ENCODE assay signal across 8 cellular contexts in the genomic region with DNA sequence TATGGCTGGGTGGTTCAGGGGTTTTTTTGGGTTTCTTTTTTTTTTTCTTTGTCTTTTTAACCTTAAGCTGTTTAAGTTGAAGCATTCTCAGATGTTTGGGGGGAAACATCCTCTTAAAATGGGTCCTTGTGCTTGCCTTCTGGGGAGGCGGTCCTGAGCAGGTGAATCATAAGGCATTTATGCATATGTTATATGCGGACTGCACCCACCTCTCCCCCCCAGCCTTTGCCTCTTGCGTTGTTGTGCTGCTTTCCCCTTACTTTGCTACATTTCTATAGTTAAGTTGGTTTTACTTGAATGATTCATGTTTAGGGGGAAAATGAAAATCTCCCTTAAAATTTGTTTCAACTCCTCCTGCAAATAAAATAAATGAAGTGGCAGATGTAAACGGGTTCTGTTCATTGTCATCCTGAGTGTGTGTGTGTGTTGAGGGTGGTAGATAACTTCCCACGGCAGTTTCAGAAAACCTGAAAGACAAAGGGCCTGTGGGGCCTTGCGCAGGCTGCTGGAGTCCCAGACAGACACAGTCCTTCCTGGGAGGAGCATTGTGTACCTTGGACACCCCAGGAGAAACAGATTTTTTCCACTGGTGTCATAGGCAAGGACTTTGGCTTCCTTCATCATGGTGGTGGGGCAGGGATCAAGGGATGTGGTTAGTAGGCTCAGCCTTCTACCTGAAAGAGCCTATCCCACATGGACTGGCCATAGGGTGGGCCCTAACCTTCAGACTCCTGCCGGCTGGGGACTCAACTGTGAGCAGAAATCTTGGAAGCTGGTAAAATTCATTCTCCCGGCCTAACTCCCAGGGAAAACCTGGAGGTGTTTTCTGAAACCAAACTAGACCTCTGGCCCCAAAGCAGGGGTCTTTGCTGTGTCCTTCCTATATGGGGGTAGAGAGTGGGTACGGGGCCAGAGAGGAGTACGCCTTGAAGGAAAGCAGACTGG. TPM values are rescaled to one million over a fixed set of nuclear protein-coding genes. Genes with fewer than 3 reads are reported as not detected.
DNase-seq lines count a peak whose midpoint lies in the region; ATAC-seq, FAIRE-seq and TF ChIP-seq lines count a peak whose summit lies in the region.

No MANE protein-coding gene starts in this region.

- H3K4me3 Mint-ChIP-seq in naive thymus-derived CD4-positive, alpha-beta T cell, result peak overlapping the region; percentile 67 to 98 (median 96)

- intact Hi-C loops in GM12878 (cut with micrococcal nuclease; ENCODE audit: unreplicated experiment) (no loop called here), vagina (cut with DNase I) (no loop called here)
- intact Hi-C loops in naive thymus-derived CD4-positive, alpha-beta T cell (cut with micrococcal nuclease), result no loop called here

- no peak overlapping the region for H3K9ac ChIP-seq in GM12878 (ENCODE audit: control insufficient read depth, insufficient read depth, low read length)

- no peak for TF ChIP-seq POLR2A in GM12878 (IDR thresholded peaks at IDR 0.05; ENCODE audit: low read depth, low read length)
- no peak for TF ChIP-seq POLR2A in vagina (IDR thresholded peaks at IDR 0.05)

- H3K4me1 ChIP-seq in GM12878 (ENCODE audit: control insufficient read depth, insufficient read depth, low read length) (peaks cover 27% of the 10 kb centered on the region), vagina (peaks cover 33% of the 10 kb centered on the region)
- peaks cover 0 to 6% of the 10 kb centered on the region in 2 donors for H3K4me1 ChIP-seq in naive thymus-derived CD4-positive, alpha-beta T cell (ENCODE audit: control insufficient read depth in 2 of 2, insufficient read depth in 2 of 2, low read length in 2 of 2)

- no peaks in the 10 kb centered on the region for H3K27me3 Mint-ChIP-seq in naive thymus-derived CD4-positive, alpha-beta T cell

- no peak overlapping the region for H3K4me3 ChIP-seq in GM12878
- no peak overlapping the region for H3K4me3 ChIP-seq in naive thymus-derived CD4-positive, alpha-beta T cell (ENCODE audit: low read length)
- H3K4me3 ChIP-seq in vagina, result no peak overlapping the region

- peaks cover 4 to 26% (median 17%) of the 10 kb centered on the region in 5 donors for H3K36me3 Mint-ChIP-seq in naive thymus-derived CD4-positive, alpha-beta T cell

- no peak for TF ChIP-seq RAD21 in GM12878 (IDR thresholded peaks at IDR 0.05; ENCODE audit: insufficient read depth, low read depth, low read length)

- no peak overlapping the region for H2AFZ ChIP-seq in GM12878 (ENCODE audit: control insufficient read depth, low read depth, low read length)

- peak; percentile 94 for FAIRE-seq in GM12878 (lab: Jason Lieb, UNC)

- H3K79me2 ChIP-seq in GM12878 (ENCODE audit: control insufficient read depth, insufficient read depth, low read length), result peaks cover 9% of the 10 kb centered on the region

- peak; percentile 51 for DNase-seq in stimulated activated naive CD4-positive, alpha-beta T cell treated with Interleukin-2 at 50 U/mL for 16 hours (lab: John Stamatoyannopoulos, UW)
- DNase-seq in stimulated activated naive CD4-positive, alpha-beta T cell (lab: John Stamatoyannopoulos, UW), result no peak
- DNase-seq in GM12878 (ENCODE audit: low read depth, low spot score) (no peak), vagina (ENCODE audit: extremely low spot score in 2 of 2) (no peak), glomerular visceral epithelial cell (ENCODE audit: extremely low spot score) (no peak), activated gamma-delta T cell treated with Interleukin-2 at 50 U/mL for 16 hours (no peak)
- peak in 2 of 9 donors; percentile 8 to 37 for DNase-seq in naive thymus-derived CD4-positive, alpha-beta T cell

- SMC1A ChIA-PET in GM12878 (lab: Charles Lee; ENCODE audit: uncharacterized antibody, unreplicated experiment), result interaction anchor here (0.8 to 1.6 kb wide), 2 partner anchors 19 to 156 kb away, joined by 4 to 12 read pairs; partner anchors contain the start of gene TRAPPC3

- in situ Hi-C loops in GM12878 (cut with MboI), result no loop called here

- H3K4me1 Mint-ChIP-seq in naive thymus-derived CD4-positive, alpha-beta T cell, result peaks cover 6 to 40% (median 13%) of the 10 kb centered on the region in 7 donors

- no peak for TF ChIP-seq CTCF in GM12878 (IDR thresholded peaks at IDR 0.05 in 2 of 3, conservative IDR thresholded peaks at IDR 0.05 in 1 of 3; ENCODE audit: control insufficient read depth in 2 of 3, extremely low read depth in 1 of 3, insufficient read depth in 1 of 3, low read depth in 3 of 3, low read length in 3 of 3)
- no peak for TF ChIP-seq CTCF in vagina (IDR thresholded peaks at IDR 0.05)

- RAD21 ChIA-PET in GM12878 (lab: Charles Lee; ENCODE audit: unreplicated experiment), result interaction anchor here (0.8 to 1.9 kb wide), 4 partner anchors 112 to 156 kb away, joined by 3 to 15 read pairs (median 4); partner anchors contain the start of gene TRAPPC3

- H3K27me3 ChIP-seq in GM12878 (replicated peaks in 1 of 2; ENCODE audit: control insufficient read depth in 2 of 2, insufficient read depth in 2 of 2, low read length in 1 of 2) (no peaks in the 10 kb centered on the region), vagina (no peaks in the 10 kb centered on the region)
- H3K27me3 ChIP-seq in naive thymus-derived CD4-positive, alpha-beta T cell (ENCODE audit: control insufficient read depth in 2 of 2, insufficient read depth in 2 of 2, low read length in 2 of 2), result no peaks in the 10 kb centered on the region

- peaks cover 0 to 2% (median 0%) of the 10 kb centered on the region in 11 donors for H3K9me3 Mint-ChIP-seq in naive thymus-derived CD4-positive, alpha-beta T cell

- WGBS in GM12878 (ENCODE audit: insufficient coverage, insufficient replicate concordance, low lambda C conversion rate, missing lambda C conversion rate), result 71% methylated on average over 10 of the region's 10 CpGs

- 0 out of 2 replicates have a peak overlapping the region, but pooled peaks have one; percentile 95 for H3K4me2 ChIP-seq in GM12878 (ENCODE audit: control insufficient read depth, insufficient read depth)

- POLR2A ChIA-PET in GM12878 (lab: Charles Lee), result interaction anchor here (1.3 to 2.0 kb wide), 3 partner anchors 81 to 156 kb away, joined by 3 to 9 read pairs (median 4); partner anchors contain the start of genes THRAP3 and TRAPPC3
- POLR2A ChIA-PET in naive thymus-derived CD4-positive, alpha-beta T cell (lab: Charles Lee), result interaction anchor here (1.0 to 3.2 kb wide), 5 partner anchors 55 to 159 kb away, joined by 3 to 17 read pairs (median 11); partner anchors contain the start of genes LSM10, MRPS15 and THRAP3

- no peak for TF ChIP-seq EP300 in GM12878 (IDR thresholded peaks at IDR 0.05; ENCODE audit: borderline replicate concordance in 1 of 2, control insufficient read depth in 1 of 2, low read depth in 2 of 2, low read length in 2 of 2)

- no peaks in the 10 kb centered on the region for H4K20me1 ChIP-seq in GM12878 (ENCODE audit: control insufficient read depth, insufficient read depth)

- CTCF ChIA-PET in GM12878 (lab: Yijun Ruan, JAX), result interaction anchor here (1.0 to 4.0 kb wide), 9 partner anchors 19 to 155 kb away, joined by 3 to 24 read pairs (median 7); partner anchors contain the start of genes EVA1B and TRAPPC3
- CTCF ChIA-PET in naive thymus-derived CD4-positive, alpha-beta T cell (lab: Charles Lee), result interaction anchor here (0.8 to 1.5 kb wide), 4 partner anchors 37 to 107 kb away, joined by 3 read pairs; no protein-coding TSS in a partner anchor

- H3K9me3 ChIP-seq in GM12878 (replicated peaks; ENCODE audit: control insufficient read depth, insufficient read depth, low read length) (no peaks in the 10 kb centered on the region), vagina (no peaks in the 10 kb centered on the region)
- H3K9me3 ChIP-seq in naive thymus-derived CD4-positive, alpha-beta T cell (ENCODE audit: control insufficient read depth in 2 of 3, low read length in 3 of 3), result no peaks in the 10 kb centered on the region

- H3K27ac Mint-ChIP-seq in naive thymus-derived CD4-positive, alpha-beta T cell, result peak overlapping the region; percentile 28 to 85 (median 45)

- H3K36me3 ChIP-seq in GM12878 (ENCODE audit: control insufficient read depth in 2 of 2, insufficient read depth in 2 of 2, low read length in 1 of 2) (peaks cover 21 to 28% of the 10 kb centered on the region in 2 experiments), vagina (peaks cover 0 to 45% of the 10 kb centered on the region in 2 donors)
- H3K36me3 ChIP-seq in naive thymus-derived CD4-positive, alpha-beta T cell (ENCODE audit: control insufficient read depth in 2 of 3, insufficient read depth in 3 of 3, low read length in 3 of 3), result peaks cover 3 to 37% (median 14%) of the 10 kb centered on the region in 3 experiments

- H3K27ac ChIP-seq in GM12878 (ENCODE audit: control insufficient read depth, insufficient read depth), result no peak overlapping the region
- peak overlapping the region; percentile 81 for H3K27ac ChIP-seq in naive thymus-derived CD4-positive, alpha-beta T cell (ENCODE audit: low read depth, low read length)
- peak overlapping the region; percentile 81 for H3K27ac ChIP-seq in vagina

- no TSS peak for BruUV-seq in GM12878 (replicated peaks; lab: Mats Ljungman, UMichigan)

- ATAC-seq in GM12878 (no peak), HG02885 (IDR thresholded peaks at IDR 0.05; ENCODE audit: poor library complexity, unreplicated experiment) (no peak)
- no peak for ATAC-seq in naive thymus-derived CD4-positive, alpha-beta T cell

RNA-seq across cellular contexts. Expression of gene SH3D21, which starts 0.9 kb away (rescaled TPM):
- 31.8 and 32.6 TPM in 2 replicates for total RNA-seq in GM12878 (2013; cell fraction: nucleolus; rRNA removed)
- total RNA-seq in GM12878 (2014; rRNA removed) (1.9 and 3.2 TPM in 2 replicates), GM12878 (2014; rRNA removed; fragmentation: Illumina TruSeq; extraction: Trizol) (2.1 and 2.4 TPM in 2 replicates), GM12878 (2021) (4.9 and 5.5 TPM in 2 replicates), vagina (17.2 TPM)
- polyA plus RNA-seq in GM12878 (2011; ENCODE audit: low read depth), result 17.9 TPM
- polyA plus RNA-seq in GM12878 (2011; rRNA removed) (2.1 and 2.5 TPM in 2 replicates), GM12878 (2014; fragmentation: Illumina TruSeq; extraction: Trizol) (2.3 and 5.1 TPM in 2 replicates), GM12878 (2014; fragmentation: Nextera tagmentation; extraction: Ambion mirVana) (under 1 TPM; 0.06 to 0.11 TPM), GM12878 (2014; rRNA removed) (5.7 and 5.9 TPM in 2 replicates), GM12878 (2016; fragmentation: Nextera tagmentation; extraction: Ambion mirVana) (1 to 10 TPM in 1 of 2 experiments, under 1 TPM in 1; 0.19 to 2.1 TPM)
- 1.9 and 2.3 TPM in 2 replicates for polyA plus RNA-seq in GM12878 (2011; cell fraction: cytosol; rRNA removed)
- 24.3 and 33.9 TPM in 2 replicates for polyA plus RNA-seq in GM12878 (2011; cell fraction: nucleus; rRNA removed)
- 17.2 and 21.1 TPM in 2 replicates for polyA plus RNA-seq in GM12878 (2012)
- polyA minus RNA-seq in GM12878 (2011; rRNA and poly(A)+ RNA removed), result 0.88 and 4.3 TPM in 2 replicates
- polyA minus RNA-seq in GM12878 (2011; cell fraction: cytosol; rRNA and poly(A)+ RNA removed), result 0.62 and 1.7 TPM in 2 replicates
- 4.8 and 7.2 TPM in 2 replicates for polyA minus RNA-seq in GM12878 (2011; cell fraction: nucleus; rRNA and poly(A)+ RNA removed)
- total RNA-seq in naive thymus-derived CD4-positive, alpha-beta T cell, result 10 to 100 TPM in 1 of 5 experiments, 1 to 10 TPM in 4; 2.7 to 21.7 (median 3.1) TPM
- under 1 TPM; 0.17 to 0.37 TPM for polyA plus RNA-seq in naive thymus-derived CD4-positive, alpha-beta T cell

RNA-seq across cellular contexts. Expression of gene EVA1B, which starts 18.2 kb away (rescaled TPM):
- total RNA-seq in GM12878 (2013; cell fraction: nucleolus; rRNA removed), result 1.2 TPM in 1 of 2 replicates, not detected in the other
- total RNA-seq in GM12878 (2014; rRNA removed) (6.4 and 6.9 TPM in 2 replicates), GM12878 (2014; rRNA removed; fragmentation: Illumina TruSeq; extraction: Trizol) (0.32 and 0.45 TPM in 2 replicates), GM12878 (2021) (5.3 and 6.1 TPM in 2 replicates), vagina (101 TPM)
- 2.1 TPM for polyA plus RNA-seq in GM12878 (2011; ENCODE audit: low read depth)
- polyA plus RNA-seq in GM12878 (2011; rRNA removed) (0.58 TPM in 1 of 2 replicates, not detected in the other), GM12878 (2014; fragmentation: Illumina TruSeq; extraction: Trizol) (not detected in 2 replicates), GM12878 (2014; fragmentation: Nextera tagmentation; extraction: Ambion mirVana) (under 1 TPM in 1 of 2 experiments, not detected in 1; 0.15 TPM), GM12878 (2014; rRNA removed) (3.4 and 6.7 TPM in 2 replicates), GM12878 (2016; fragmentation: Nextera tagmentation; extraction: Ambion mirVana) (1 to 10 TPM; 2.7 to 3.2 TPM)
- polyA plus RNA-seq in GM12878 (2011; cell fraction: cytosol; rRNA removed), result 1.5 and 2.1 TPM in 2 replicates
- 1.0 TPM in 2 replicates for polyA plus RNA-seq in GM12878 (2011; cell fraction: nucleus; rRNA removed)
- polyA plus RNA-seq in GM12878 (2012), result 9.5 and 12.8 TPM in 2 replicates
- 0.21 TPM in 1 of 2 replicates, not detected in the other for polyA minus RNA-seq in GM12878 (2011; rRNA and poly(A)+ RNA removed)
- polyA minus RNA-seq in GM12878 (2011; cell fraction: cytosol; rRNA and poly(A)+ RNA removed), result not detected in 2 replicates
- not detected in 2 replicates for polyA minus RNA-seq in GM12878 (2011; cell fraction: nucleus; rRNA and poly(A)+ RNA removed)
- 10 to 100 TPM in 1 of 5 experiments, 1 to 10 TPM in 4; 1.5 to 12.5 (median 2.2) TPM for total RNA-seq in naive thymus-derived CD4-positive, alpha-beta T cell
- under 1 TPM; 0.43 to 0.66 TPM for polyA plus RNA-seq in naive thymus-derived CD4-positive, alpha-beta T cell
